9 cellular contexts compared by ENCODE assay signal in genomic region chr1:41268154-41268770, GRCh38. TPM values are rescaled to one million over a fixed set of nuclear protein-coding genes. Genes with fewer than 3 reads are reported as not detected.
DNase-seq lines count a peak whose midpoint lies in the region; ATAC-seq, FAIRE-seq and TF ChIP-seq lines count a peak whose summit lies in the region.
"Had no signal": no experiment of that assay in that cellular context is flagged by ENCODE, and none has a peak within 500 bp of the region (broad histone marks: within the 10 kb centered on the region; RNA-seq: fewer than 3 reads in every experiment).

No MANE protein-coding gene starts in this region.

- H3K4me2 ChIP-seq in osteoblast (ENCODE audit: insufficient read depth, low read length), result peak overlapping the region; percentile 58

- H4K20me1 ChIP-seq in osteoblast (ENCODE audit: insufficient read depth, low read length), result no peaks in the 10 kb centered on the region

- no peak for TF ChIP-seq POLR2A in testis (IDR thresholded peaks at IDR 0.05)

- H3K4me3 ChIP-seq in SJSA1, result no peak overlapping the region
- no peak overlapping the region for H3K4me3 ChIP-seq in osteoblast (ENCODE audit: insufficient read depth, low read length)
- no peak overlapping the region for H3K4me3 ChIP-seq in testis

- intact Hi-C loops in testis (cut with DNase I; ENCODE audit: low total_unique reads), result no loop called here

- no peak overlapping the region for H2AFZ ChIP-seq in osteoblast (ENCODE audit: low read length)

- H3K27ac ChIP-seq in SJSA1 (no peak overlapping the region), osteoblast (ENCODE audit: low read depth, low read length) (no peak overlapping the region), testis (no peak overlapping the region)

- DNase-seq in DMS79 treated with DMSO at 0.1 percent for 48 hours (lab: John Stamatoyannopoulos, UW), result peak; percentile 91
- peak; percentile 66 for DNase-seq in M059J (ENCODE audit: low read depth)
- peak; percentile 52 to 72 for DNase-seq in SJSA1 (ENCODE audit: low read depth in 1 of 2, low spot score in 2 of 2)
- DNase-seq in activated gamma-delta T cell (lab: John Stamatoyannopoulos, UW), result peak; percentile 23
- peak; percentile 40 to 81 for DNase-seq in frontal cortex (ENCODE audit: low spot score in 2 of 2)
- DNase-seq in osteoblast (ENCODE audit: insufficient read length, low spot score, missing footprints), result peak; percentile 73
- peak; percentile 86 for DNase-seq in testis

- no peaks in the 10 kb centered on the region for H3K79me2 ChIP-seq in osteoblast (ENCODE audit: insufficient read depth, low read length)

- H3K9me3 ChIP-seq in SJSA1 (replicated peaks), result no peaks in the 10 kb centered on the region
- no peaks in the 10 kb centered on the region for H3K9me3 ChIP-seq in osteoblast (ENCODE audit: low read depth, low read length)
- no peaks in the 10 kb centered on the region for H3K9me3 ChIP-seq in testis

- H3K4me1 ChIP-seq in SJSA1 (replicated peaks) (0 out of 2 replicates have a peak, but pooled peaks cover 4% of the 10 kb centered on the region), osteoblast (ENCODE audit: insufficient read depth, low read length) (no peaks in the 10 kb centered on the region), testis (no peaks in the 10 kb centered on the region)

- TF ChIP-seq CTCF in osteoblast (IDR thresholded peaks at IDR 0.05; ENCODE audit: extremely low read depth, low read depth, low read length), result peak; percentile 98
- TF ChIP-seq CTCF in testis (IDR thresholded peaks at IDR 0.05), result peak; percentile 88 to 99 (median 94)

- WGBS in testis, 2 donors, result 24% methylated on average over 8 of the region's 8 CpGs

- ATAC-seq in GM21529 (IDR thresholded peaks at IDR 0.05; ENCODE audit: unreplicated experiment), result no peak

- no peak for FAIRE-seq in frontal cortex (lab: Jason Lieb, UNC)
- FAIRE-seq: colon had no signal

- H3K27me3 ChIP-seq in SJSA1 (replicated peaks), result no peaks in the 10 kb centered on the region
- no peaks in the 10 kb centered on the region for H3K27me3 ChIP-seq in osteoblast (ENCODE audit: insufficient read depth, low read length)
- no peaks in the 10 kb centered on the region for H3K27me3 ChIP-seq in testis

- no peaks in the 10 kb centered on the region; the same call in 1 of the 2 replicates for H3K36me3 ChIP-seq in SJSA1
- no peaks in the 10 kb centered on the region for H3K36me3 ChIP-seq in osteoblast (ENCODE audit: insufficient read depth, low read length)
- H3K36me3 ChIP-seq in testis (ENCODE audit: low read depth, missing control alignments), result no peaks in the 10 kb centered on the region

RNA-seq across cellular contexts. Expression of gene SCMH1, which starts 26.2 kb away (rescaled TPM):
- 18.8 and 28.8 TPM in 2 replicates for total RNA-seq in M059J (2014; rRNA removed; shearing (Covaris generic))
- total RNA-seq in SJSA1 (2014; rRNA removed; shearing (Covaris generic)), result 16.6 and 28.8 TPM in 2 replicates
- total RNA-seq in frontal cortex, result 29.8 TPM
- 30.9 and 33.7 TPM in 2 replicates for total RNA-seq in osteoblast
- 10 to 100 TPM; 60.8 to 79.7 TPM for total RNA-seq in testis
- 79.0 TPM for polyA plus RNA-seq in testis (ENCODE audit: insufficient read depth, low read depth, low replicate concordance)

Comparison
In these comparisons a context has a peak if more than half of its experiments do, and no peak if none do; other contexts are left out.
1. DNase-seq: peak in every context shown above with its lines; median percentile 91 in DMS79 treated with DMSO at 0.1 percent for 48 hours; 86 in testis; 73 in osteoblast; 66 in M059J; 62 in SJSA1; 60 in frontal cortex; 23 in activated gamma-delta T cell.